8 cellular contexts compared by ENCODE assay signal in genomic region chr2:113890253-113891235, GRCh38. TPM values are rescaled to one million over a fixed set of nuclear protein-coding genes. Genes with fewer than 3 reads are reported as not detected.
DNase-seq lines count a peak whose midpoint lies in the region; ATAC-seq and TF ChIP-seq lines count a peak whose summit lies in the region.

No MANE protein-coding gene starts in this region.

- peaks cover 45% of the 10 kb centered on the region for H3K36me3 Mint-ChIP-seq in Caco-2 (ENCODE audit: insufficient read depth, unreplicated experiment)

- 0 to 1% (median 1%) methylated on average over 38 to 57 of the region's 57 CpGs for WGBS in heart left ventricle, 4 donors
- under 1% methylated on average over 44 of the region's 57 CpGs for WGBS in prostate gland

- ATAC-seq in GM19467 (IDR thresholded peaks at IDR 0.05; ENCODE audit: unreplicated experiment) (peak; percentile 29), heart left ventricle (peak; percentile 2 to 31 (median 28))

- H3K36me3 ChIP-seq in Caco-2 (ENCODE audit: control insufficient read depth, insufficient read depth, low read length) (0 out of 2 replicates have a peak, but pooled peaks cover 2% of the 10 kb centered on the region), heart left ventricle (peaks cover 0 to 12% (median 0%) of the 10 kb centered on the region in 9 donors), prostate gland (no peaks in the 10 kb centered on the region)

- H3K27ac ChIP-seq in heart left ventricle (peak overlapping the region; percentile 93 to 99 (median 98)), prostate gland (peak overlapping the region; percentile 96 to 98)

- H3K9me3 ChIP-seq in Caco-2 (no peaks in the 10 kb centered on the region), heart left ventricle (no peaks in the 10 kb centered on the region), prostate gland (no peaks in the 10 kb centered on the region)

- H3K4me1 ChIP-seq in Caco-2 (peaks cover 52% of the 10 kb centered on the region), heart left ventricle (peaks cover 0 to 78% (median 62%) of the 10 kb centered on the region in 12 donors), prostate gland (replicated peaks) (peaks cover 6% of the 10 kb centered on the region)

- H3K4me1 Mint-ChIP-seq in Caco-2 (ENCODE audit: low read depth, unreplicated experiment): peaks cover 54% of the 10 kb centered on the region

- TSS peak; percentile 33 for BruUV-seq in Caco-2 (replicated peaks; lab: Mats Ljungman, UMichigan)

- CTCF ChIA-PET in Caco-2 (lab: Charles Lee): interaction anchor here (0.8 kb wide), 1 partner anchor 88 kb away, joined by 3 read pairs; no protein-coding TSS in a partner anchor

- intact Hi-C loops in Caco-2 (cut with micrococcal nuclease; ENCODE audit: unreplicated experiment) (loop anchor here (1.0 to 2.0 kb wide), 2 partner anchors 72 to 94 kb away; no protein-coding TSS in a partner anchor), heart left ventricle (cut with DNase I) (loop anchor here in 6 of 10 donors (1.0 to 10.0 kb wide), 5 partner anchors 52 to 134 kb away; partner anchors contain the start of gene SLC35F5 (in 4 of the 6)), prostate gland (cut with DNase I) (loop anchor here (2.0 kb wide), 1 partner anchor 134 kb away; the partner anchor contains the start of gene SLC35F5)

- DNase-seq in Caco-2 (peak; percentile 53 to 59), HT-29 (ENCODE audit: low spot score) (peak; percentile 75), SKM-1 treated with dmso at 0.1 percent for 144 hours (lab: John Stamatoyannopoulos, UW; ENCODE audit: unreplicated experiment) (peak; percentile 76), heart left ventricle (peak; percentile 59 to 73 (median 63)), prostate gland (ENCODE audit: low spot score) (peak; percentile 77), ureter (ENCODE audit: low spot score) (peak; percentile 75)
- DNase-seq in activated naive CD8-positive, alpha-beta T cell treated with anti-CD3 and anti-CD28 coated beads, Interleukin-2, amount 50 U/mL, for 16 hours (ENCODE audit: low read depth, low spot score): peak; percentile 40

- H3K27me3 ChIP-seq in Caco-2 (replicated peaks; ENCODE audit: control insufficient read depth, insufficient read depth, low read length) (no peaks in the 10 kb centered on the region), heart left ventricle (no peaks in the 10 kb centered on the region), prostate gland (replicated peaks; ENCODE audit: insufficient read depth) (no peaks in the 10 kb centered on the region)

- H3K9me3 Mint-ChIP-seq in Caco-2 (ENCODE audit: unreplicated experiment): no peaks in the 10 kb centered on the region

- H3K4me3 Mint-ChIP-seq in Caco-2 (ENCODE audit: unreplicated experiment): peak overlapping the region; percentile 80

- peak overlapping the region; percentile 53 for H3K27ac Mint-ChIP-seq in Caco-2 (ENCODE audit: unreplicated experiment)

- no peaks in the 10 kb centered on the region for H3K27me3 Mint-ChIP-seq in Caco-2 (ENCODE audit: insufficient read depth, unreplicated experiment)

- POLR2A ChIA-PET in Caco-2 (lab: Charles Lee): interaction anchor here (0.6 to 1.0 kb wide), 2 partner anchors 64 to 134 kb away, joined by 3 to 13 read pairs; partner anchors contain the start of gene SLC35F5

- TF ChIP-seq POLR2A in heart left ventricle (IDR thresholded peaks at IDR 0.05) (no peak), prostate gland (IDR thresholded peaks at IDR 0.05) (peak; percentile 40)

- H3K4me3 ChIP-seq in Caco-2 (ENCODE audit: low read depth, low read length) (peak overlapping the region; percentile 98), heart left ventricle (peak overlapping the region; percentile 73 to 99 (median 94)), prostate gland (peak overlapping the region; percentile 81 to 99)

- TF ChIP-seq CTCF in Caco-2 (IDR thresholded peaks at IDR 0.05; ENCODE audit: insufficient read depth in 1 of 2, low read depth in 1 of 2, low read length in 1 of 2, severe bottlenecking in 1 of 2, unreplicated experiment in 1 of 2) (peak in 1 of 2 experiments; percentile 27), heart left ventricle (IDR thresholded peaks at IDR 0.05) (peak in 1 of 12 donors; percentile 14), prostate gland (IDR thresholded peaks at IDR 0.05) (no peak)

RNA-seq across cellular contexts. Expression of gene ACTR3, which starts 0.7 kb away (rescaled TPM):
- total RNA-seq in Caco-2 (2022) (340 and 341 TPM in 2 replicates), heart left ventricle (100 to 1,000 TPM in 6 of 9 donors, 10 to 100 TPM in 3; 53.3 to 238 (median 132) TPM), prostate gland (10 to 100 TPM; 65.9 to 93.7 TPM), ureter (221 TPM)
- total RNA-seq in HT-29 (2014; rRNA removed; shearing (Covaris generic)): 153 and 164 TPM in 2 replicates
- polyA plus RNA-seq in heart left ventricle: 100 to 1,000 TPM in 1 of 2 donors, 10 to 100 TPM in 1; 15.3 to 115 TPM

Comparison
In these comparisons a context has a peak if more than half of its experiments do, and no peak if none do; other contexts are left out.
1. Peak in every context shown above with its lines: DNase-seq, ATAC-seq, H3K4me3 ChIP-seq and H3K27ac ChIP-seq.